Comparison of ENCODE assay signal across 27 cellular contexts in genomic region chr9:134833294-134833880, GRCh38. TPM values are rescaled to one million over a fixed set of nuclear protein-coding genes. Genes with fewer than 3 reads are reported as not detected.
"Had no signal": no experiment of that assay in that cellular context is flagged by ENCODE, and none has a peak within 500 bp of the region (broad histone marks: within the 10 kb centered on the region; RNA-seq: fewer than 3 reads in every experiment).

No MANE protein-coding gene starts in this region.

- H3K4me1 Mint-ChIP-seq: activated B cell treated with CpG ODN at 0.5 μM for 24 hours; activated CD4-positive, alpha-beta T cell treated with anti-CD3 and anti-CD28 coated beads, Interleukin-2, amount 10 ng/mL, durations not matched to agents 24 days and 14 days; activated CD8-positive, alpha-beta memory T cell treated with anti-CD3 and anti-CD28 coated beads, Interleukin-2, amount 10 ng/mL, durations not matched to agents 7 days and 5 days; activated naive CD4-positive, alpha-beta T cell treated with anti-CD3 and anti-CD28 coated beads, Interleukin-2, amount 50 U/mL, for 24 hours; T-helper 17 cell had no signal

- H3K9me3 Mint-ChIP-seq: activated B cell treated with CpG ODN at 0.5 μM for 24 hours; activated CD4-positive, alpha-beta T cell treated with anti-CD3 and anti-CD28 coated beads, Interleukin-2, amount 10 ng/mL, durations not matched to agents 24 days and 14 days; activated naive CD4-positive, alpha-beta T cell treated with anti-CD3 and anti-CD28 coated beads, Interleukin-2, amount 50 U/mL, for 24 hours; activated T-cell treated with anti-CD3 and anti-CD28 coated beads, Interleukin-2, amount 50 U/mL, for 24 hours; activated T-helper 1 cell treated with anti-CD3 and anti-CD28 coated beads, Interleukin-12 subunit alpha, Interleukin-12 subunit beta, Interleukin-2, Interleukin-4 antibody, amounts not matched to agents 30 ng/mL and 10 ng/mL and 1 ng/mL, durations not matched to agents 14 hours and 24 hours and 36 hours had no signal

- H3K4me3 ChIP-seq: breast epithelium had no signal

- ATAC-seq: activated CD8-positive, alpha-beta memory T cell treated with anti-CD3 and anti-CD28 coated beads, Interleukin-2, amount 10 ng/mL, durations not matched to agents 7 days and 5 days; T-helper 17 cell had no signal

- H3K27me3 ChIP-seq: breast epithelium had no signal

- H3K27me3 Mint-ChIP-seq: activated B cell treated with CpG ODN at 0.5 μM for 24 hours; activated CD4-positive, alpha-beta T cell treated with anti-CD3 and anti-CD28 coated beads, Interleukin-2, amount 10 ng/mL, durations not matched to agents 24 days and 14 days; activated CD8-positive, alpha-beta memory T cell treated with anti-CD3 and anti-CD28 coated beads, Interleukin-2, amount 10 ng/mL, durations not matched to agents 7 days and 5 days; activated naive CD4-positive, alpha-beta T cell treated with anti-CD3 and anti-CD28 coated beads, Interleukin-2, amount 50 U/mL, for 24 hours; activated T-cell treated with anti-CD3 and anti-CD28 coated beads, Interleukin-2, amount 50 U/mL, for 24 hours; T-helper 17 cell had no signal

- H3K36me3 Mint-ChIP-seq: activated CD8-positive, alpha-beta memory T cell treated with anti-CD3 and anti-CD28 coated beads, Interleukin-2, amount 10 ng/mL, durations not matched to agents 7 days and 5 days; activated naive CD4-positive, alpha-beta T cell treated with anti-CD3 and anti-CD28 coated beads, Interleukin-2, amount 50 U/mL, for 24 hours had no signal

- H3K27ac Mint-ChIP-seq: activated B cell treated with CpG ODN at 0.5 μM for 24 hours; activated CD4-positive, alpha-beta T cell treated with anti-CD3 and anti-CD28 coated beads, Interleukin-2, amount 10 ng/mL, durations not matched to agents 24 days and 14 days; activated CD8-positive, alpha-beta memory T cell treated with anti-CD3 and anti-CD28 coated beads, Interleukin-2, amount 10 ng/mL, durations not matched to agents 7 days and 5 days; activated naive CD4-positive, alpha-beta T cell treated with anti-CD3 and anti-CD28 coated beads, Interleukin-2, amount 50 U/mL, for 24 hours; activated T-cell treated with anti-CD3 and anti-CD28 coated beads, Interleukin-2, amount 50 U/mL, for 24 hours; activated T-helper 1 cell treated with anti-CD3 and anti-CD28 coated beads, Interleukin-12 subunit alpha, Interleukin-12 subunit beta, Interleukin-2, Interleukin-4 antibody, amounts not matched to agents 30 ng/mL and 10 ng/mL and 1 ng/mL, durations not matched to agents 14 hours and 24 hours and 36 hours; T-helper 17 cell had no signal

- FAIRE-seq: RCC 7860 had no signal

- H3K4me3 Mint-ChIP-seq: activated B cell treated with CpG ODN at 0.5 μM for 24 hours; activated CD4-positive, alpha-beta T cell treated with anti-CD3 and anti-CD28 coated beads, Interleukin-2, amount 10 ng/mL, durations not matched to agents 24 days and 14 days; activated CD8-positive, alpha-beta memory T cell treated with anti-CD3 and anti-CD28 coated beads, Interleukin-2, amount 10 ng/mL, durations not matched to agents 7 days and 5 days; activated naive CD4-positive, alpha-beta T cell treated with anti-CD3 and anti-CD28 coated beads, Interleukin-2, amount 50 U/mL, for 24 hours; activated T-cell treated with anti-CD3 and anti-CD28 coated beads, Interleukin-2, amount 50 U/mL, for 24 hours; activated T-helper 1 cell treated with anti-CD3 and anti-CD28 coated beads, Interleukin-12 subunit alpha, Interleukin-12 subunit beta, Interleukin-2, Interleukin-4 antibody, amounts not matched to agents 30 ng/mL and 10 ng/mL and 1 ng/mL, durations not matched to agents 14 hours and 24 hours and 36 hours; T-helper 17 cell had no signal

- H3K4me1 ChIP-seq: breast epithelium had no signal

- H3K9me3 ChIP-seq: breast epithelium had no signal

- DNase-seq: activated B cell treated with CpG ODN at 0.5 μM for 24 hours; activated CD4-positive, alpha-beta T cell treated with anti-CD3 and anti-CD28 coated beads for 1 hour; activated CD4-positive, alpha-beta T cell treated with anti-CD3 and anti-CD28 coated beads, Interleukin-2, amount 10 ng/mL, durations not matched to agents 24 days and 14 days; activated CD4-positive, alpha-beta T cell treated with anti-CD3 and anti-CD28 coated beads, Interleukin-2, amount 50 U/mL, for 48 hours; activated CD8-positive, alpha-beta memory T cell treated with anti-CD3 and anti-CD28 coated beads, Interleukin-2, amount 10 ng/mL, durations not matched to agents 7 days and 5 days; activated effector memory CD4-positive, alpha-beta T cell treated with Interleukin-2 at 50 U/mL for 16 hours; activated naive CD4-positive, alpha-beta T cell; activated T-cell treated with anti-CD3 and anti-CD28 coated beads, Interleukin-2, amount 50 U/mL, for 24 hours; aorta; caudate nucleus; Kasumi-1; KBM-7; NCI-H1105 treated with DMSO at 0.1 percent for 48 hours; NCI-H146; NCI-H2029; NCI-H2107; NCI-H526; NCI-H774; NK-92 treated with Interleukin-12 subunit alpha and Interleukin-12 subunit beta, amount 100 ng/mL, for 24 hours; SHP77 treated with DMSO at 0.1 percent for 48 hours; T-helper 17 cell; T-helper 9 cell had no signal

- H3K27ac ChIP-seq: breast epithelium had no signal

- H3K36me3 ChIP-seq: breast epithelium had no signal

RNA-seq across cellular contexts. Expression of gene FCN2, which starts 47.2 kb away (rescaled TPM):
- total RNA-seq: activated B cell treated with CpG ODN at 0.5 μM for 24 hours; activated CD4-positive, alpha-beta T cell treated with anti-CD3 and anti-CD28 coated beads, Interleukin-2, amount 10 ng/mL, durations not matched to agents 24 days and 14 days; activated CD8-positive, alpha-beta memory T cell treated with anti-CD3 and anti-CD28 coated beads, Interleukin-2, amount 10 ng/mL, durations not matched to agents 7 days and 5 days; activated T-helper 1 cell treated with anti-CD3 and anti-CD28 coated beads, Interleukin-12 subunit alpha, Interleukin-12 subunit beta, Interleukin-2, Interleukin-4 antibody, amounts not matched to agents 30 ng/mL and 10 ng/mL and 1 ng/mL, durations not matched to agents 14 hours and 24 hours and 36 hours; SK-MEL-5; T-helper 17 cell had no signal
- polyA plus RNA-seq: aorta had no signal
